Comparison of ENCODE assay signal across 8 cellular contexts in genomic region chr20:10218536-10219451, GRCh38. TPM values are rescaled to one million over a fixed set of nuclear protein-coding genes. Genes with fewer than 3 reads are reported as not detected.
DNase-seq lines count a peak whose midpoint lies in the region; ATAC-seq and TF ChIP-seq lines count a peak whose summit lies in the region.

Gene SNAP25, plus strand, starts transcription at chr20:10218830. Its CDS starts 56,662 bp downstream, at chr20:10275492.

- no peak within 1 kb of the TSS for H3K9ac ChIP-seq in PC-3 (ENCODE audit: low read length)
- no peak within 1 kb of the TSS for H3K9ac ChIP-seq in trophoblast cell (ENCODE audit: low read length)

- ATAC-seq in PC-3 (no peak), left cardiac atrium (peak; percentile 69 to 70), HG03439 (IDR thresholded peaks at IDR 0.05; ENCODE audit: unreplicated experiment) (no peak)

- H3K4me3 Mint-ChIP-seq in CD14-positive monocyte = peak within 1 kb of the TSS; percentile 49 to 84

- H3K79me2 ChIP-seq in PC-3 (ENCODE audit: low read length) = no peaks in the 10 kb centered on the region
- H3K79me2 ChIP-seq in trophoblast cell (ENCODE audit: control insufficient read depth, insufficient read depth, low read length, poor library complexity) = no peaks in the 10 kb centered on the region

- H4K12ac ChIP-seq in trophoblast cell (ENCODE audit: low read depth, low read length) = no peak within 1 kb of the TSS

- H3K36me3 Mint-ChIP-seq in CD14-positive monocyte = peaks cover 4 to 7% of the 10 kb centered on the region in 2 donors

- peak within 1 kb of the TSS; percentile 55 for H3K18ac ChIP-seq in trophoblast cell (ENCODE audit: low read length)

- H3K27ac ChIP-seq in PC-3 (ENCODE audit: low read length) (no peak within 1 kb of the TSS), trophoblast cell (ENCODE audit: low read depth, low read length) (no peak within 1 kb of the TSS)

- intact Hi-C loops in CD14-positive monocyte (cut with micrococcal nuclease) = loop anchor here in 1 of 2 donors (10.0 kb wide), 1 partner anchor 244 kb away; no protein-coding TSS in a partner anchor
- intact Hi-C loops in PC-3 (cut with micrococcal nuclease) = no loop called here
- intact Hi-C loops in left cardiac atrium (cut with DNase I) = loop anchor here in 1 of 2 donors (5.0 kb wide), 2 partner anchors 126 to 209 kb away; no protein-coding TSS in a partner anchor

- DNase-seq in CD14-positive monocyte (ENCODE audit: low spot score) = peak; percentile 47
- peak; percentile 89 for DNase-seq in HuH-7 (ENCODE audit: low spot score)
- peak; percentile 26 for DNase-seq in PC-3
- peak; percentile 94 for DNase-seq in amniotic epithelial cell (ENCODE audit: low read depth)
- DNase-seq in left cardiac atrium = peak; percentile 53
- peak in 1 of 2 donors; percentile 9 for DNase-seq in trophoblast cell
- DNase-seq in KG1 (lab: John Stamatoyannopoulos, UW) = no peak

- H3F3A ChIP-seq in PC-3 (ENCODE audit: low read length, unreplicated experiment) = no peaks in the 10 kb centered on the region

- H2AFZ ChIP-seq in PC-3 (ENCODE audit: low read length) (no peak within 1 kb of the TSS), trophoblast cell (ENCODE audit: insufficient read depth, low read length, poor library complexity) (peak within 1 kb of the TSS; percentile 85)

- no peak within 1 kb of the TSS for H3K4ac ChIP-seq in trophoblast cell (ENCODE audit: low read depth, low read length)

- peaks cover 40 to 45% (median 42%) of the 10 kb centered on the region in 3 donors for H3K27me3 Mint-ChIP-seq in CD14-positive monocyte (ENCODE audit: low read depth in 3 of 3)

- no CpG with 5 or more reads among the region's 53 CpGs for WGBS in trophoblast cell (ENCODE audit: extremely low coverage, insufficient coverage, insufficient read length)

- H3K14ac ChIP-seq in trophoblast cell (ENCODE audit: low read length) = no peak within 1 kb of the TSS

- no peaks in the 10 kb centered on the region for H4K20me1 ChIP-seq in PC-3 (ENCODE audit: low read length)

- no peak within 1 kb of the TSS for H2AK5ac ChIP-seq in trophoblast cell (ENCODE audit: low read length)

- peaks cover 48% of the 10 kb centered on the region for H3K27me3 ChIP-seq in PC-3 (ENCODE audit: low read length)
- H3K27me3 ChIP-seq in trophoblast cell (ENCODE audit: insufficient read depth, low read length) = peaks cover 4% of the 10 kb centered on the region

- H2BK5ac ChIP-seq in trophoblast cell (ENCODE audit: low read depth, low read length, poor library complexity) = no peak within 1 kb of the TSS

- H3K4me2 ChIP-seq in PC-3 (ENCODE audit: low read length) (peak within 1 kb of the TSS; percentile 67), trophoblast cell (ENCODE audit: low read length) (peak within 1 kb of the TSS; percentile 83)

- H3K36me3 ChIP-seq in PC-3 (ENCODE audit: low read depth, low read length) (no peaks in the 10 kb centered on the region), trophoblast cell (ENCODE audit: control insufficient read depth in 1 of 2, insufficient read depth in 2 of 2, low read length in 2 of 2) (no peaks in the 10 kb centered on the region)

- POLR2A ChIA-PET in PC-3 (lab: Charles Lee; ENCODE audit: unreplicated experiment) = no interaction called here

- peaks cover 5 to 15% (median 13%) of the 10 kb centered on the region in 7 donors for H3K9me3 Mint-ChIP-seq in CD14-positive monocyte

- peaks cover 2% of the 10 kb centered on the region for H3K79me1 ChIP-seq in trophoblast cell (ENCODE audit: low read length)

- no TSS peak for BruUV-seq in PC-3 (replicated peaks; lab: Mats Ljungman, UMichigan)

- no peak within 1 kb of the TSS for H3K23ac ChIP-seq in trophoblast cell (ENCODE audit: low read length)

- no peaks in the 10 kb centered on the region for H3K9me2 ChIP-seq in PC-3 (replicated peaks; ENCODE audit: low read length)

- CTCF ChIA-PET in PC-3 (lab: Charles Lee) = no interaction called here

- TF ChIP-seq CTCF in CD14-positive monocyte (IDR thresholded peaks at IDR 0.05) = no peak
- TF ChIP-seq CTCF in PC-3 (conservative IDR thresholded peaks at IDR 0.05; ENCODE audit: low read depth, low read length) = no peak

- no peak within 1 kb of the TSS for H2BK12ac ChIP-seq in trophoblast cell (ENCODE audit: low read length)

- H3K9me3 ChIP-seq in PC-3 (ENCODE audit: low read length) = no peaks in the 10 kb centered on the region
- no peaks in the 10 kb centered on the region for H3K9me3 ChIP-seq in trophoblast cell (ENCODE audit: insufficient read depth, low read depth, low read length)

- no peak within 1 kb of the TSS for H2BK120ac ChIP-seq in trophoblast cell (ENCODE audit: insufficient read depth, low read length, poor library complexity)

- no peak within 1 kb of the TSS for H4K91ac ChIP-seq in trophoblast cell (ENCODE audit: low read depth, low read length)

- H3K4me1 ChIP-seq in PC-3 (ENCODE audit: insufficient read depth, low read length) = no peaks in the 10 kb centered on the region
- peaks cover 3 to 13% of the 10 kb centered on the region in 2 experiments for H3K4me1 ChIP-seq in trophoblast cell (ENCODE audit: control insufficient read depth in 1 of 2, insufficient read depth in 2 of 2, low read length in 2 of 2)

- H3K4me3 ChIP-seq in PC-3 (ENCODE audit: low read length) (no peak within 1 kb of the TSS), trophoblast cell (ENCODE audit: low read depth, low read length) (peak within 1 kb of the TSS; percentile 69)

- peak within 1 kb of the TSS; percentile 53 for H4K8ac ChIP-seq in trophoblast cell (ENCODE audit: low read depth, low read length)

- peak within 1 kb of the TSS in 1 of 7 donors; percentile 44 for H3K27ac Mint-ChIP-seq in CD14-positive monocyte

- H3K4me1 Mint-ChIP-seq in CD14-positive monocyte = peaks cover 11% of the 10 kb centered on the region

RNA-seq across cellular contexts. Expression of gene SNAP25, which starts in this region (rescaled TPM):
- polyA plus RNA-seq in CD14-positive monocyte = not detected
- total RNA-seq in PC-3 (2014; rRNA removed) (not detected in 2 replicates), left cardiac atrium (1 to 10 TPM in 1 of 2 donors, under 1 TPM in 1; 0.97 to 2.8 TPM)
- polyA plus RNA-seq in trophoblast cell (2013) = 2.4 and 2.8 TPM in 2 replicates

Comparison
In these comparisons a context has a peak if more than half of its experiments do, and no peak if none do; other contexts are left out.
1. Peak in DNase-seq in CD14-positive monocyte; RNA of the gene not detected or under 1 TPM.
2. Peak in DNase-seq and H3K4me2 ChIP-seq in PC-3; RNA of the gene not detected or under 1 TPM.
3. ATAC-seq: peak in left cardiac atrium (2 of 2); none in PC-3 (single experiment) and HG03439 (single experiment).